8 cellular contexts compared by ENCODE assay signal in genomic region chr11:64865286-64866172, GRCh38. TPM values are rescaled to one million over a fixed set of nuclear protein-coding genes. Genes with fewer than 3 reads are reported as not detected.
DNase-seq lines count a peak whose midpoint lies in the region; ATAC-seq and TF ChIP-seq lines count a peak whose summit lies in the region.

No MANE protein-coding gene starts in this region.

- TF ChIP-seq POLR2A in Raji (IDR thresholded peaks at IDR 0.05; ENCODE audit: insufficient read depth, low read depth, low read length) (peak; percentile 0; the same call in 1 of the 2 replicates), gastrocnemius medialis (IDR thresholded peaks at IDR 0.05) (no peak)

- no peaks in the 10 kb centered on the region for H3K9me3 ChIP-seq in gastrocnemius medialis
- no peaks in the 10 kb centered on the region for H3K9me3 ChIP-seq in WERI-Rb-1 (ENCODE audit: severe bottlenecking)

- peaks cover 75% of the 10 kb centered on the region for H3K79me2 ChIP-seq in ACC112 (ENCODE audit: control insufficient read depth, insufficient read depth, low read length, unreplicated experiment)

- H3K4me1 ChIP-seq in ACC112 (ENCODE audit: control insufficient read depth, insufficient read depth, low read length, unreplicated experiment): peaks cover 71% of the 10 kb centered on the region
- peaks cover 63 to 73% of the 10 kb centered on the region in 2 donors for H3K4me1 ChIP-seq in gastrocnemius medialis

- H3K4me3 ChIP-seq in ACC112 (ENCODE audit: low read depth, low read length) (peak overlapping the region; percentile 18; the same call in 1 of the 2 replicates), epithelial cell of esophagus (ENCODE audit: low read length) (no peak overlapping the region), gastrocnemius medialis (no peak overlapping the region), WERI-Rb-1 (ENCODE audit: low read depth, low read length) (no peak overlapping the region)

- in situ Hi-C loops in gastrocnemius medialis (cut with MboI; ENCODE audit: low sequenced_read_pairs in 4 of 4): no loop called here

- H3K27me3 ChIP-seq in ACC112 (ENCODE audit: insufficient read depth, low read length) (no peaks in the 10 kb centered on the region), gastrocnemius medialis (no peaks in the 10 kb centered on the region), WERI-Rb-1 (ENCODE audit: insufficient read depth, low read depth, severe bottlenecking) (no peaks in the 10 kb centered on the region)

- H3K27ac ChIP-seq in ACC112 (ENCODE audit: low read depth, low read length): peak overlapping the region; percentile 95
- peak overlapping the region; percentile 88 to 94 (median 93) for H3K27ac ChIP-seq in gastrocnemius medialis
- no peak overlapping the region for H3K27ac ChIP-seq in WERI-Rb-1

- no peak overlapping the region for H2AFZ ChIP-seq in ACC112 (ENCODE audit: low read length, unreplicated experiment)

- ATAC-seq in GM21423 (IDR thresholded peaks at IDR 0.05; ENCODE audit: unreplicated experiment) (peak; percentile 36), gastrocnemius medialis (peak in 1 of 2 donors; percentile 13)

- DNase-seq in epithelial cell of esophagus (ENCODE audit: low read depth) (peak; percentile 42), gastrocnemius medialis (no peak), GM19240 (ENCODE audit: insufficient read length, low spot score) (no peak), WERI-Rb-1 (no peak), SKM-1 (lab: John Stamatoyannopoulos, UW; ENCODE audit: unreplicated experiment) (no peak)

- H3K36me3 ChIP-seq in ACC112 (ENCODE audit: insufficient read depth, low read length): peaks cover 5% of the 10 kb centered on the region; the same call in 1 of the 2 replicates
- no peaks in the 10 kb centered on the region for H3K36me3 ChIP-seq in gastrocnemius medialis
- no peaks in the 10 kb centered on the region; the same call in 1 of the 2 replicates for H3K36me3 ChIP-seq in WERI-Rb-1

- TF ChIP-seq CTCF in epithelial cell of esophagus (IDR thresholded peaks at IDR 0.05; ENCODE audit: insufficient read depth, low read depth, low read length, missing control alignments): no peak
- TF ChIP-seq CTCF in gastrocnemius medialis (IDR thresholded peaks at IDR 0.05 in 4 of 5, conservative IDR thresholded peaks at IDR 0.05 in 1 of 5): no peak
- TF ChIP-seq CTCF in WERI-Rb-1 (IDR thresholded peaks at IDR 0.05; ENCODE audit: low read depth, low read length): no peak

- intact Hi-C loops in gastrocnemius medialis (cut with DNase I; ENCODE audit: low total_unique reads): no loop called here

RNA-seq across cellular contexts. Expression of gene EHD1, which starts 12.9 kb away (rescaled TPM):
- total RNA-seq in gastrocnemius medialis: 10 to 100 TPM; 24.8 to 46.2 (median 31.3) TPM

RNA-seq across cellular contexts. Expression of gene CDC42BPG, which starts 21.1 kb away (rescaled TPM):
- total RNA-seq in gastrocnemius medialis: under 1 TPM in 2 of 4 donors, not detected in 2; 0.15 to 0.19 TPM

RNA-seq across cellular contexts. Expression of gene ATG2A, which starts 51.5 kb away (rescaled TPM):
- 10 to 100 TPM; 10.7 to 97.5 (median 37.9) TPM for total RNA-seq in gastrocnemius medialis

RNA-seq across cellular contexts. Expression of gene MEN1, which starts 55.2 kb away (rescaled TPM):
- total RNA-seq in gastrocnemius medialis: 10 to 100 TPM in 2 of 4 donors, 1 to 10 TPM in 2; 7.4 to 12.2 (median 9.8) TPM

RNA-seq across cellular contexts. Expression of gene PPP2R5B, which starts 59.0 kb away (rescaled TPM):
- 10 to 100 TPM; 17.2 to 34.2 (median 24.3) TPM for total RNA-seq in gastrocnemius medialis
